17 cellular contexts compared by ENCODE assay signal in genomic region chr13:88754141-88754540, GRCh38.
DNase-seq lines count a peak whose midpoint lies in the region; FAIRE-seq and TF ChIP-seq lines count a peak whose summit lies in the region.
"Had no signal": no experiment of that assay in that cellular context is flagged by ENCODE, and none has a peak within 500 bp of the region (broad histone marks: within the 10 kb centered on the region; RNA-seq: fewer than 3 reads in every experiment).

No MANE protein-coding gene starts in this region.

- H4K20me1 ChIP-seq in Karpas-422 (ENCODE audit: insufficient read depth, low read depth, low read length) (no peaks in the 10 kb centered on the region), H1 (replicated peaks in 1 of 2; ENCODE audit: control insufficient read depth in 1 of 2, insufficient read depth in 2 of 2, low read length in 2 of 2) (no peaks in the 10 kb centered on the region)

- H3K27ac Mint-ChIP-seq in neural crest cell (ENCODE audit: unreplicated experiment): peak overlapping the region; percentile 28
- H3K27ac Mint-ChIP-seq: CD4-positive, alpha-beta memory T cell; H9 had no signal

- H3K23me2 ChIP-seq in H1 (ENCODE audit: low read depth, low read length): no peaks in the 10 kb centered on the region

- H3K9ac ChIP-seq in Karpas-422 (ENCODE audit: low read length) (no peak overlapping the region), H1 (replicated peaks in 1 of 4; ENCODE audit: extremely low read depth in 1 of 4, low read depth in 3 of 4, low read length in 3 of 4) (no peak overlapping the region)

- TF ChIP-seq EP300 in H1 (IDR thresholded peaks at IDR 0.05; ENCODE audit: borderline replicate concordance in 1 of 2, low read depth in 2 of 2, low read length in 2 of 2): no peak

- H3K4me3 ChIP-seq in Karpas-422 (ENCODE audit: low read length): no peak overlapping the region
- H3K4me3 ChIP-seq in H1 (ENCODE audit: extremely low read depth in 1 of 4, insufficient read depth in 2 of 4, low read depth in 3 of 4, low read length in 4 of 4): no peak overlapping the region
- H3K4me3 ChIP-seq in prostate gland: no peak overlapping the region

- no peak overlapping the region for H3K56ac ChIP-seq in H1 (replicated peaks; ENCODE audit: insufficient read length, low read depth, low read length)

- H4K8ac ChIP-seq in H1 (ENCODE audit: extremely low read depth, insufficient read depth, low read length): no peak overlapping the region

- no peaks in the 10 kb centered on the region for H3K79me1 ChIP-seq in H1 (ENCODE audit: low read depth, low read length)

- H3K79me2 ChIP-seq in Karpas-422 (ENCODE audit: low read length) (no peaks in the 10 kb centered on the region), H1 (ENCODE audit: control insufficient read depth in 1 of 2, insufficient read depth in 2 of 2, low read length in 2 of 2) (no peaks in the 10 kb centered on the region)

- no peaks in the 10 kb centered on the region for H3K9me2 ChIP-seq in Karpas-422 (replicated peaks; ENCODE audit: insufficient read depth, low read length)

- H2BK15ac ChIP-seq in H1 (ENCODE audit: low read length): no peak overlapping the region

- H3K27me3 ChIP-seq in Karpas-422 (ENCODE audit: low read length) (no peaks in the 10 kb centered on the region), H1 (replicated peaks in 1 of 4; ENCODE audit: control insufficient read depth in 3 of 4, extremely low read depth in 1 of 4, insufficient read depth in 3 of 4, low read length in 3 of 4) (peaks cover 0 to 1% (median 0%) of the 10 kb centered on the region in 4 experiments; a peak in 1 of 7 replicates), prostate gland (replicated peaks; ENCODE audit: insufficient read depth) (no peaks in the 10 kb centered on the region)

- no peak for DNase-seq in Karpas-422
- no peak for DNase-seq in H1 (ENCODE audit: low read depth in 1 of 2, low spot score in 2 of 2)
- DNase-seq in neural crest cell (ENCODE audit: low read depth, low spot score): no peak
- peak; percentile 52 for DNase-seq in putamen (ENCODE audit: low spot score)
- DNase-seq in RCC 7860 (ENCODE audit: low spot score): no peak
- DNase-seq in KBM-7: no peak
- DNase-seq in prostate gland (ENCODE audit: low spot score): no peak
- DNase-seq in EL: no peak
- DNase-seq: C1 segment of cervical spinal cord; Calu3; CD4-positive, alpha-beta memory T cell; COR-L47; DMS53; DMS79 treated with DMSO at 0.1 percent for 48 hours; H9 had no signal

- no peak overlapping the region for H3K4me3 Mint-ChIP-seq in neural crest cell
- H3K4me3 Mint-ChIP-seq: CD4-positive, alpha-beta memory T cell; H9 had no signal

- no peak overlapping the region for H4K91ac ChIP-seq in H1 (replicated peaks; ENCODE audit: insufficient read length, low read length)

- no peak overlapping the region for H3K23ac ChIP-seq in H1 (ENCODE audit: insufficient read length)

- no peak for TF ChIP-seq POLR2A in H1 (IDR thresholded peaks at IDR 0.05; ENCODE audit: control extremely low read depth in 1 of 2, low read depth in 2 of 2, low read length in 2 of 2)
- TF ChIP-seq POLR2A in prostate gland (IDR thresholded peaks at IDR 0.05): no peak

- no peak overlapping the region for H4K5ac ChIP-seq in H1 (ENCODE audit: insufficient read length, low read depth, low read length)

- no peaks in the 10 kb centered on the region for H3K36me3 ChIP-seq in Karpas-422 (ENCODE audit: insufficient read depth, low read length)
- no peaks in the 10 kb centered on the region for H3K36me3 ChIP-seq in H1 (ENCODE audit: control insufficient read depth in 2 of 4, insufficient read depth in 4 of 4, low read length in 3 of 4)
- no peaks in the 10 kb centered on the region for H3K36me3 ChIP-seq in prostate gland

- H3K36me3 Mint-ChIP-seq in neural crest cell (ENCODE audit: low read depth): no peaks in the 10 kb centered on the region
- H3K36me3 Mint-ChIP-seq: CD4-positive, alpha-beta memory T cell had no signal

- no peaks in the 10 kb centered on the region for H3K4me1 Mint-ChIP-seq in neural crest cell
- H3K4me1 Mint-ChIP-seq: CD4-positive, alpha-beta memory T cell; H9 had no signal

- TF ChIP-seq CTCF in H1 (IDR thresholded peaks at IDR 0.05; ENCODE audit: control extremely low read depth in 1 of 3, insufficient read depth in 1 of 3, low read depth in 1 of 3, low read length in 3 of 3) (no peak), neural crest cell (conservative IDR thresholded peaks at IDR 0.05) (no peak), prostate gland (IDR thresholded peaks at IDR 0.05) (no peak)

- H2BK20ac ChIP-seq in H1 (ENCODE audit: low read length): no peak overlapping the region

- no peak for FAIRE-seq in H1 (lab: Jason Lieb, UNC)
- no peak for FAIRE-seq in RCC 7860 (lab: Jason Lieb, UNC)
- FAIRE-seq: G401.6, GM12892 had no signal

- H3K14ac ChIP-seq in H1 (ENCODE audit: insufficient read length): no peak overlapping the region

- no peak overlapping the region for H2BK12ac ChIP-seq in H1 (ENCODE audit: low read depth, low read length)

- H3K4me2 ChIP-seq in Karpas-422 (ENCODE audit: low read depth, low read length, poor library complexity, severe bottlenecking): no peak overlapping the region
- H3K4me2 ChIP-seq in H1 (ENCODE audit: insufficient read depth in 1 of 2, low read depth in 2 of 2, low read length in 2 of 2): no peak overlapping the region

- no peak overlapping the region for H2AK5ac ChIP-seq in H1 (ENCODE audit: low read depth, low read length)

- H2BK5ac ChIP-seq in H1 (ENCODE audit: low read depth, low read length): no peak overlapping the region

- TF ChIP-seq RAD21 in H1 (IDR thresholded peaks at IDR 0.05 in 1 of 2, conservative IDR thresholded peaks at IDR 0.05 in 1 of 2; ENCODE audit: low read depth in 2 of 2, low read length in 2 of 2): no peak

- no peaks in the 10 kb centered on the region for H3K4me1 ChIP-seq in Karpas-422 (ENCODE audit: low read length)
- no peaks in the 10 kb centered on the region for H3K4me1 ChIP-seq in H1 (replicated peaks in 1 of 4; ENCODE audit: control insufficient read depth in 3 of 4, insufficient read depth in 4 of 4, low read length in 3 of 4)
- no peaks in the 10 kb centered on the region for H3K4me1 ChIP-seq in prostate gland (replicated peaks)

- CTCF ChIA-PET in H1 (lab: Charles Lee; ENCODE audit: partially characterized antibody): no interaction called here

- H3K27me3 Mint-ChIP-seq in neural crest cell (ENCODE audit: low read depth): no peaks in the 10 kb centered on the region
- H3K27me3 Mint-ChIP-seq: CD4-positive, alpha-beta memory T cell had no signal

- H2BK120ac ChIP-seq in H1 (replicated peaks; ENCODE audit: low read depth, low read length): no peak overlapping the region

- no peak overlapping the region for H3K4ac ChIP-seq in H1 (replicated peaks; ENCODE audit: insufficient read length, low read depth, low read length)

- POLR2A ChIA-PET in H1 (lab: Charles Lee; ENCODE audit: partially characterized antibody): no interaction called here

- H3K9me3 ChIP-seq in Karpas-422 (ENCODE audit: low read length) (no peaks in the 10 kb centered on the region), H1 (ENCODE audit: insufficient read depth in 2 of 2, low read depth in 1 of 2, low read length in 1 of 2) (no peaks in the 10 kb centered on the region), prostate gland (no peaks in the 10 kb centered on the region)

- H3K18ac ChIP-seq in H1 (ENCODE audit: extremely low read depth, low read length): no peak overlapping the region

- no peaks in the 10 kb centered on the region for H3K9me3 Mint-ChIP-seq in neural crest cell
- H3K9me3 Mint-ChIP-seq: H9 had no signal

- in situ Hi-C loops in KBM-7 (cut with MboI; ENCODE audit: low pct_unique_long_range_greater_than_20kb, low sequenced_read_pairs): no loop called here

- H2AFZ ChIP-seq in Karpas-422 (ENCODE audit: low read length) (peak overlapping the region; percentile 91), H1 (ENCODE audit: low read length) (0 out of 2 replicates have a peak overlapping the region, but pooled peaks have one; percentile 1)

- intact Hi-C loops in prostate gland (cut with DNase I): no loop called here

- H3K27ac ChIP-seq in Karpas-422 (ENCODE audit: low read length) (no peak overlapping the region), H1 (ENCODE audit: low read depth, low read length) (no peak overlapping the region), prostate gland (no peak overlapping the region)

- WGBS in H1 (ENCODE audit: extremely low coverage in 1 of 2, insufficient coverage in 1 of 2, insufficient read length in 1 of 2, insufficient replicate concordance in 2 of 2, low coverage in 1 of 2, low lambda C conversion rate in 2 of 2, missing lambda C conversion rate in 1 of 2), 2 experiments: 88% methylated on average over 1 of the region's 1 CpG; no CpG with 5 or more reads in 1 of the 2 experiments
- 72% methylated on average over 1 of the region's 1 CpG for WGBS in prostate gland

TF ChIP-seq in H1, 55 proteins besides CTCF, POLR2A, EP300 and RAD21:
- TF ChIP-seq MAX (IDR thresholded peaks at IDR 0.05) (no peak), SIN3A (conservative IDR thresholded peaks at IDR 0.05 in 1 of 2, IDR thresholded peaks at IDR 0.05 in 1 of 2; ENCODE audit: low read depth in 1 of 2, low read length in 2 of 2) (no peak), TAF1 (IDR thresholded peaks at IDR 0.05; ENCODE audit: low read depth, low read length) (no peak), RBBP5 (IDR thresholded peaks at IDR 0.05; ENCODE audit: borderline replicate concordance, low read depth, low read length) (no peak), CEBPB (IDR thresholded peaks at IDR 0.05; ENCODE audit: low read depth, low read length) (no peak), GTF2F1 (IDR thresholded peaks at IDR 0.05; ENCODE audit: borderline replicate concordance, low read depth, low read length) (no peak), BACH1 (IDR thresholded peaks at IDR 0.05; ENCODE audit: low read length) (no peak), TBP (IDR thresholded peaks at IDR 0.05; ENCODE audit: low read depth, low read length) (no peak), SP1 (IDR thresholded peaks at IDR 0.05; ENCODE audit: low read depth, low read length) (no peak), TAF7 (optimal IDR thresholded peaks at IDR 0.05; ENCODE audit: borderline replicate concordance, low read depth, low read length) (no peak), JUND (IDR thresholded peaks at IDR 0.05; ENCODE audit: low read length) (no peak)
- TF ChIP-seq, protein P1, sequence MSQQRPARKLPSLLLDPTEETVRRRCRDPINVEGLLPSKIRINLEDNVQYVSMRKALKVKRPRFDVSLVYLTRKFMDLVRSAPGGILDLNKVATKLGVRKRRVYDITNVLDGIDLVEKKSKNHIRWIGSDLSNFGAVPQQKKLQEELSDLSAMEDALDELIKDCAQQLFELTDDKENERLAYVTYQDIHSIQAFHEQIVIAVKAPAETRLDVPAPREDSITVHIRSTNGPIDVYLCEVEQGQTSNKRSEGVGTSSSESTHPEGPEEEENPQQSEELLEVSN (IDR thresholded peaks at IDR 0.05): no peak
